In genomic region chr3:149081772-149082171, GRCh38 we compare ENCODE assay signal across 31 cellular contexts.
"Had no signal": no experiment of that assay in that cellular context is flagged by ENCODE, and none has a peak within 500 bp of the region (broad histone marks: within the 10 kb centered on the region; RNA-seq: fewer than 3 reads in every experiment).

No MANE protein-coding gene starts in this region.

- H3K27me3 ChIP-seq: ascending aorta, breast epithelium, cardiac muscle cell, colonic mucosa, esophagus squamous epithelium, gastroesophageal sphincter, heart right ventricle had no signal

- H3K4me3 Mint-ChIP-seq: activated B cell treated with CpG ODN at 0.5 μM for 24 hours; activated CD8-positive, alpha-beta T cell treated with anti-CD3 and anti-CD28 coated beads for 36 hours; activated naive CD4-positive, alpha-beta T cell treated with anti-CD3 and anti-CD28 coated beads, Interleukin-2, amount 10 ng/mL, durations not matched to agents 7 days and 5 days; activated naive CD8-positive, alpha-beta T cell treated with anti-CD3 and anti-CD28 coated beads, Interleukin-2, amount 10 ng/mL, durations not matched to agents 7 days and 5 days; T-helper 17 cell; T-helper 2 cell treated with Interferon-gamma antibody and Interleukin-4, amounts not matched to agents 5 μg/mL and 100 μg/mL, for 36 hours had no signal

- H3K4me3 ChIP-seq: ascending aorta, breast epithelium, cardiac muscle cell, colonic mucosa, esophagus squamous epithelium, gastroesophageal sphincter, heart right ventricle had no signal

- H3K4me1 ChIP-seq: breast epithelium, colonic mucosa had no signal

- H3K27ac ChIP-seq: ascending aorta, breast epithelium, cardiac muscle cell, colonic mucosa, epithelial cell of prostate, esophagus squamous epithelium, gastroesophageal sphincter, heart right ventricle, WERI-Rb-1 had no signal

- H3K36me3 ChIP-seq: breast epithelium, cardiac muscle cell, colonic mucosa had no signal

- H3K9me3 ChIP-seq: ascending aorta, breast epithelium, colonic mucosa, esophagus squamous epithelium, gastroesophageal sphincter, heart right ventricle had no signal

- FAIRE-seq: endothelial cell of umbilical vein had no signal

- H3K27me3 Mint-ChIP-seq: activated B cell treated with CpG ODN at 0.5 μM for 24 hours; activated CD8-positive, alpha-beta T cell treated with anti-CD3 and anti-CD28 coated beads for 36 hours; activated naive CD4-positive, alpha-beta T cell treated with anti-CD3 and anti-CD28 coated beads, Interleukin-2, amount 10 ng/mL, durations not matched to agents 7 days and 5 days; activated naive CD8-positive, alpha-beta T cell treated with anti-CD3 and anti-CD28 coated beads, Interleukin-2, amount 10 ng/mL, durations not matched to agents 7 days and 5 days; T-helper 17 cell had no signal

- DNase-seq: activated B cell treated with CpG ODN at 0.5 μM for 24 hours; activated CD4-positive, alpha-beta T cell treated with anti-CD3 and anti-CD28 coated beads for 48 hours; activated CD4-positive, alpha-beta T cell treated with anti-CD3 and anti-CD28 coated beads, Interleukin-2, amount 50 U/mL, for 1 hour; activated CD4-positive, alpha-beta T cell treated with anti-CD3 and anti-CD28 coated beads, Interleukin-2, amount 50 U/mL, for 48 hours; activated CD8-positive, alpha-beta memory T cell treated with anti-CD3 and anti-CD28 coated beads for 24 hours; activated CD8-positive, alpha-beta T cell treated with anti-CD3 and anti-CD28 coated beads for 36 hours; activated gamma-delta T cell; activated naive CD4-positive, alpha-beta T cell; activated naive CD4-positive, alpha-beta T cell treated with anti-CD3 and anti-CD28 coated beads, Interleukin-2, amount 10 ng/mL, durations not matched to agents 7 days and 5 days; activated naive CD8-positive, alpha-beta T cell treated with anti-CD3 and anti-CD28 coated beads, Interleukin-2, amount 10 ng/mL, durations not matched to agents 7 days and 5 days; activated T-cell treated with anti-CD3 and anti-CD28 coated beads, Interleukin-2, amount 50 U/mL, for 48 hours; central memory CD4-positive, alpha-beta T cell; cerebellar nuclear complex; colonic mucosa; effector CD8-positive, alpha-beta T cell; esophagus squamous epithelium; foreskin melanocyte; heart right ventricle; T-helper 17 cell; T1000; WERI-Rb-1 had no signal

- H3K9me3 Mint-ChIP-seq: activated B cell treated with CpG ODN at 0.5 μM for 24 hours; activated CD8-positive, alpha-beta T cell treated with anti-CD3 and anti-CD28 coated beads for 36 hours; activated naive CD4-positive, alpha-beta T cell treated with anti-CD3 and anti-CD28 coated beads, Interleukin-2, amount 10 ng/mL, durations not matched to agents 7 days and 5 days; activated naive CD8-positive, alpha-beta T cell treated with anti-CD3 and anti-CD28 coated beads, Interleukin-2, amount 10 ng/mL, durations not matched to agents 7 days and 5 days; T-helper 2 cell treated with Interferon-gamma antibody and Interleukin-4, amounts not matched to agents 5 μg/mL and 100 μg/mL, for 36 hours had no signal

- ATAC-seq: activated CD4-positive, CD25-positive, alpha-beta regulatory T cell treated with anti-CD3 and anti-CD28 coated beads, Interleukin-2, amount 50 U/mL, for 24 hours; activated CD8-positive, alpha-beta T cell treated with anti-CD3 and anti-CD28 coated beads for 36 hours; activated naive CD4-positive, alpha-beta T cell treated with anti-CD3 and anti-CD28 coated beads, Interleukin-2, amount 50 U/mL, for 72 hours; gastroesophageal sphincter; heart right ventricle; T-helper 17 cell had no signal

- H3K27ac Mint-ChIP-seq: activated B cell treated with CpG ODN at 0.5 μM for 24 hours; activated CD8-positive, alpha-beta T cell treated with anti-CD3 and anti-CD28 coated beads for 36 hours; activated naive CD4-positive, alpha-beta T cell treated with anti-CD3 and anti-CD28 coated beads, Interleukin-2, amount 10 ng/mL, durations not matched to agents 7 days and 5 days; activated naive CD4-positive, alpha-beta T cell treated with anti-CD3 and anti-CD28 coated beads, Interleukin-2, amount 50 U/mL, for 72 hours; activated naive CD8-positive, alpha-beta T cell treated with anti-CD3 and anti-CD28 coated beads, Interleukin-2, amount 10 ng/mL, durations not matched to agents 7 days and 5 days; brain; T-helper 17 cell; T-helper 2 cell treated with Interferon-gamma antibody and Interleukin-4, amounts not matched to agents 5 μg/mL and 100 μg/mL, for 36 hours had no signal
